In genomic region chr1:40386311-40386778, GRCh38 we compare ENCODE assay signal across 11 cellular contexts. TPM values are rescaled to one million over a fixed set of nuclear protein-coding genes. Genes with fewer than 3 reads are reported as not detected.
DNase-seq lines count a peak whose midpoint lies in the region; ATAC-seq and TF ChIP-seq lines count a peak whose summit lies in the region.
"Had no signal": no experiment of that assay in that cellular context is flagged by ENCODE, and none has a peak within 500 bp of the region (broad histone marks: within the 10 kb centered on the region; RNA-seq: fewer than 3 reads in every experiment).

No MANE protein-coding gene starts in this region.

- H3K27ac ChIP-seq in adipose tissue (ENCODE audit: low read depth, low read length) (peak overlapping the region; percentile 91), thymus (ENCODE audit: low read depth) (peak overlapping the region; percentile 100), RWPE1 (no peak overlapping the region), GM23248 (no peak overlapping the region)

- 30 to 69% (median 32%) methylated on average over 5 of the region's 5 CpGs for WGBS in adipose tissue, 3 donors
- 22% methylated on average over 5 of the region's 5 CpGs for WGBS in thymus
- 89 to 91% methylated on average over 5 of the region's 5 CpGs for WGBS in GM23248 (ENCODE audit: low coverage in 1 of 2, low lambda C conversion rate in 2 of 2, missing lambda C conversion rate in 2 of 2), 2 experiments

- H3K4me3 ChIP-seq in thymus (ENCODE audit: low read length) (peak overlapping the region; percentile 49), GM23248 (no peak overlapping the region)

- H3K9ac ChIP-seq in GM23248, result no peak overlapping the region

- no peaks in the 10 kb centered on the region for H3K27me3 Mint-ChIP-seq in activated T-cell treated with anti-CD3 and anti-CD28 coated beads, Interleukin-2, amount 50 U/mL, for 72 hours (ENCODE audit: low read depth)
- no peaks in the 10 kb centered on the region for H3K27me3 Mint-ChIP-seq in mesothelial cell of epicardium (ENCODE audit: low read depth)

- POLR2A ChIA-PET in RWPE1 (lab: Yijun Ruan, JAX; ENCODE audit: low non-redundant PET), result no interaction called here

- no peak overlapping the region for H2AFZ ChIP-seq in GM23248

- DNase-seq in activated T-cell treated with anti-CD3 and anti-CD28 coated beads, Interleukin-2, amount 50 U/mL, for 72 hours, result no peak
- DNase-seq in activated T-cell treated with anti-CD3 and anti-CD28 coated beads, Interleukin-2, amount 50 U/mL, for 48 hours, result no peak
- no peak for DNase-seq in mesothelial cell of epicardium (ENCODE audit: low spot score in 2 of 2, unreplicated experiment in 2 of 2)
- DNase-seq in RWPE1 (ENCODE audit: low spot score), result no peak
- DNase-seq in GM23248, result no peak
- DNase-seq: activated CD4-positive, CD25-positive, alpha-beta regulatory T cell; mammary epithelial cell; NCI-H1694 had no signal

- H3K9me2 ChIP-seq in GM23248 (ENCODE audit: insufficient read depth), result no peaks in the 10 kb centered on the region

- CTCF ChIA-PET in RWPE1 (lab: Yijun Ruan, JAX), result interaction anchor here (1.0 to 1.2 kb wide), 2 partner anchors 13 to 48 kb away, joined by 3 to 7 read pairs; partner anchors contain the start of gene SMAP2

- in situ Hi-C loops in GM23248 (cut with MboI), result no loop called here

- H3K9me3 ChIP-seq in thymus (ENCODE audit: control insufficient read depth) (no peaks in the 10 kb centered on the region), GM23248 (ENCODE audit: low read depth) (no peaks in the 10 kb centered on the region)

- H3K36me3 ChIP-seq in thymus (ENCODE audit: control insufficient read depth, insufficient read depth) (peaks cover 18% of the 10 kb centered on the region), GM23248 (ENCODE audit: low read depth) (no peaks in the 10 kb centered on the region)

- no peak for TF ChIP-seq CTCF in mesothelial cell of epicardium (IDR thresholded peaks at IDR 0.05; ENCODE audit: unreplicated experiment)
- no peak for TF ChIP-seq CTCF in RWPE1 (conservative IDR thresholded peaks at IDR 0.05; ENCODE audit: low read depth)

- no peak for ATAC-seq in activated T-cell treated with anti-CD3 and anti-CD28 coated beads, Interleukin-2, amount 50 U/mL, for 72 hours (replicated peaks in 1 of 2)
- no peak for ATAC-seq in GM21717 (IDR thresholded peaks at IDR 0.05; ENCODE audit: unreplicated experiment)

- H3K4me1 Mint-ChIP-seq in activated T-cell treated with anti-CD3 and anti-CD28 coated beads, Interleukin-2, amount 50 U/mL, for 72 hours (ENCODE audit: low read depth), result peaks cover 90% of the 10 kb centered on the region
- H3K4me1 Mint-ChIP-seq in mesothelial cell of epicardium, result peaks cover 22% of the 10 kb centered on the region

- H3K27ac Mint-ChIP-seq in activated T-cell treated with anti-CD3 and anti-CD28 coated beads, Interleukin-2, amount 50 U/mL, for 72 hours, result peak overlapping the region; percentile 100
- peak overlapping the region; percentile 75 for H3K27ac Mint-ChIP-seq in mesothelial cell of epicardium

- no peak overlapping the region for H3K4me2 ChIP-seq in GM23248 (ENCODE audit: unreplicated experiment)

- H3K4me1 ChIP-seq in thymus (ENCODE audit: control insufficient read depth, insufficient read depth, low read length) (peaks cover 68% of the 10 kb centered on the region), GM23248 (ENCODE audit: insufficient read depth) (peaks cover 27% of the 10 kb centered on the region)

- peaks cover 87% of the 10 kb centered on the region for H3K79me2 ChIP-seq in GM23248 (ENCODE audit: insufficient read depth)

- peak overlapping the region; percentile 97 to 100 for H3K4me3 Mint-ChIP-seq in activated T-cell treated with anti-CD3 and anti-CD28 coated beads, Interleukin-2, amount 50 U/mL, for 72 hours
- no peak overlapping the region for H3K4me3 Mint-ChIP-seq in mesothelial cell of epicardium

- H4K20me1 ChIP-seq in GM23248 (ENCODE audit: insufficient read depth), result no peaks in the 10 kb centered on the region

- H3F3A ChIP-seq in GM23248 (ENCODE audit: insufficient read depth), result peaks cover 18% of the 10 kb centered on the region

- H3K27me3 ChIP-seq in thymus (ENCODE audit: control insufficient read depth, insufficient read depth), result no peaks in the 10 kb centered on the region
- no peaks in the 10 kb centered on the region for H3K27me3 ChIP-seq in GM23248 (replicated peaks; ENCODE audit: insufficient read depth)

- peaks cover 53 to 62% of the 10 kb centered on the region in 2 donors for H3K36me3 Mint-ChIP-seq in activated T-cell treated with anti-CD3 and anti-CD28 coated beads, Interleukin-2, amount 50 U/mL, for 72 hours (ENCODE audit: insufficient read depth in 2 of 2)
- peaks cover 2% of the 10 kb centered on the region for H3K36me3 Mint-ChIP-seq in mesothelial cell of epicardium

- no peaks in the 10 kb centered on the region for H3K9me3 Mint-ChIP-seq in activated T-cell treated with anti-CD3 and anti-CD28 coated beads, Interleukin-2, amount 50 U/mL, for 72 hours
- H3K9me3 Mint-ChIP-seq in mesothelial cell of epicardium, result no peaks in the 10 kb centered on the region

RNA-seq across cellular contexts. Expression of gene SMAP2, which starts 12.8 kb away (rescaled TPM):
- total RNA-seq in activated T-cell treated with anti-CD3 and anti-CD28 coated beads, Interleukin-2, amount 50 U/mL, for 72 hours, result 100 to 1,000 TPM; 487 to 586 TPM
- polyA plus RNA-seq in adipose tissue, result 10 to 100 TPM; 13.3 to 57.0 (median 31.4) TPM
- total RNA-seq in mesothelial cell of epicardium, result 10.9 to 12.4 TPM (median 12.0 TPM) in 3 replicates
- 251 TPM for polyA plus RNA-seq in thymus
- 14.3 and 15.6 TPM in 2 replicates for total RNA-seq in GM23248 (2014; rRNA removed; shearing (Covaris generic))
- polyA plus RNA-seq in GM23248 (2016; fragmentation: Nextera tagmentation; extraction: Ambion mirVana), result 12.2 and 13.0 TPM in 2 replicates

Comparison
In these comparisons a context has a peak if more than half of its experiments do, and no peak if none do; other contexts are left out.
1. H3K27ac ChIP-seq: peak in adipose tissue (single experiment) and thymus (single experiment); none in RWPE1 (single experiment) and GM23248 (single experiment).
2. RNA of gene SMAP2, which starts 12.8 kb away (total RNA-seq): 487 to 586 TPM in activated T-cell treated with anti-CD3 and anti-CD28 coated beads, Interleukin-2, amount 50 U/mL, for 72 hours; 14.3 to 15.6 TPM in GM23248 and 10.9 to 12.4 TPM in mesothelial cell of epicardium; every median in the first group is over 10 times any median in the second.